In the genomic region with DNA sequence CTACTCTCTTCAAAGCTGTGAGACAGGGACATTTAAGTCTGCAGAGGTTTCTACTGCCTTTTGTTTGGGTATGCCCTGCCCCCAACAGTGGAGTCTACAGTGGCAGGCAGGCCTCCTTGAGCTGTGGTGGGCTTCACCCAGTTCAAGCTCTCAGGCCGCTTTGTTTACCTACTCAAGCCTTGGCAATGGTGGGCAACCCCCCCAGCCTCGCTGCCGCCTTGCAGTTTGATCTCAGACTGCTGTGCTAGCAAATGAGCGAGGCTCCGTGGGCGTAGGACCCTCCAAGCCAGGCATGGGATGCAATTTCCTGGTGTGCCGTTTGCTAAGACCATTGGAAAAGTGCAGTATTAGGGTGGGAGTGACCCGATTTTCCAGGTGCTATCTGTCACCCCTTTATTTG, we compare ENCODE assay signal across 2 cellular contexts.
DNase-seq lines count a peak whose midpoint lies in the region; FAIRE-seq and TF ChIP-seq lines count a peak whose summit lies in the region.
"Not testable (repeated sequence)": the region's sequence is repeated elsewhere in the genome, so short reads cannot be mapped to it uniquely, and the experiment has no call there.

No MANE protein-coding gene starts in this region.

- intact Hi-C loops in kidney (cut with DNase I); spleen (cut with DNase I; ENCODE audit: low total_unique reads): not testable (repeated sequence)

- TF ChIP-seq POLR2A in spleen (IDR thresholded peaks at IDR 0.05) = not testable (repeated sequence)

- H3K4me1 ChIP-seq in kidney (ENCODE audit: control insufficient read depth in 1 of 2, insufficient read depth in 1 of 2, low read depth in 1 of 2, low read length in 2 of 2); spleen: not testable (repeated sequence)

- not testable (repeated sequence) for H3K9ac ChIP-seq in kidney (ENCODE audit: low read length in 2 of 2)

- not testable (repeated sequence) for H3K27ac ChIP-seq in kidney (ENCODE audit: low read depth in 2 of 2, low read length in 2 of 2); spleen

- peak; percentile 29 for DNase-seq in kidney
- DNase-seq in spleen = peak; percentile 58

- not testable (repeated sequence) for H3K9me3 ChIP-seq in kidney (ENCODE audit: control insufficient read depth in 1 of 2, low read length in 2 of 2)
- H3K9me3 ChIP-seq in spleen = peaks cover 0 to 15% (median 1%) of the 10 kb centered on the region in 8 donors

- TF ChIP-seq CTCF in kidney (IDR thresholded peaks at IDR 0.05; ENCODE audit: borderline replicate concordance, extremely low read depth, insufficient read depth); spleen (IDR thresholded peaks at IDR 0.05 in 8 of 11, conservative IDR thresholded peaks at IDR 0.05 in 3 of 11): not testable (repeated sequence)

- not testable (repeated sequence) for H3K27me3 ChIP-seq in spleen (replicated peaks in 1 of 7)

- not testable (repeated sequence) for H3K36me3 ChIP-seq in kidney (ENCODE audit: control insufficient read depth in 1 of 2, insufficient read depth in 2 of 2, low read length in 2 of 2); spleen

- not testable (repeated sequence) for FAIRE-seq in kidney (lab: Jason Lieb, UNC)

- H3K4me3 ChIP-seq in kidney (ENCODE audit: low read length in 2 of 2); spleen: not testable (repeated sequence)

- whole genome bisulfite sequencing in spleen, 5 donors = 89 to 95% (median 91%) methylated on average over 8 of the region's 8 CpGs
